ENCODE assay signal across 8 cellular contexts in the genomic region with DNA sequence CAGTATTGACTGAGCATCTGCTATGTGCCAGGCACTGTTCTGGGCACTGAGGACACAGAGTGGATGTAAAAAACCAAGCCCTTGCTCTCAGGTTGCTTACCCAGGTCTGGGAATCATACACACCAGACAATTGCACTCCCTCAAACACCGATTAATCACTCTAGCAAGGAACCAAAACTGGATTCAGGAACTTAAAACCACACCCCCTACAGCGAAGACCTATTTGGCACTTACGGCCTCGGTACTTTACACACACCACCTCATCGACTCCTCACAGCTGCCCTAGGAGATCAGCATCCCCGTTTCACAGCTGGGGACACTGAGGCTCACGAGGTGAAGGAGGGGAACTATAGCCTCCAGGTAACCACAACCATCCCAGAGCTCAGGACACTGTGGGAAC. TPM values are rescaled to one million over a fixed set of nuclear protein-coding genes. Genes with fewer than 3 reads are reported as not detected.
A peak's percentile ranks its signal among the peaks of the same experiment; 100 is the strongest.
DNase-seq lines count a peak whose midpoint lies in the region; ATAC-seq and TF ChIP-seq lines count a peak whose summit lies in the region.

No MANE protein-coding gene starts in this region.

- H2BK15ac ChIP-seq in mesenchymal stem cell (ENCODE audit: low read depth, poor library complexity, severe bottlenecking), result no peak overlapping the region

- peak overlapping the region; percentile 42 for H4K8ac ChIP-seq in mesenchymal stem cell (ENCODE audit: low read length)

- ATAC-seq in Right ventricle myocardium inferior (no peak), upper lobe of right lung (no peak), GM18868 (IDR thresholded peaks at IDR 0.05; ENCODE audit: unreplicated experiment) (no peak)

- 71% methylated on average over 7 of the region's 7 CpGs for WGBS in mesenchymal stem cell

- H3K27me3 ChIP-seq in right atrium auricular region (no peaks in the 10 kb centered on the region), brain microvascular endothelial cell (replicated peaks) (no peaks in the 10 kb centered on the region), mesenchymal stem cell (ENCODE audit: control insufficient read depth in 1 of 2, insufficient read depth in 1 of 2, low read length in 2 of 2) (no peaks in the 10 kb centered on the region), upper lobe of right lung (no peaks in the 10 kb centered on the region)

- peak overlapping the region; percentile 95 for H3K9ac ChIP-seq in mesenchymal stem cell (ENCODE audit: low read length)

- H4K91ac ChIP-seq in mesenchymal stem cell (ENCODE audit: low read length), result no peak overlapping the region

- H3K27ac ChIP-seq in right atrium auricular region, result peak overlapping the region in 1 of 2 donors; percentile 79
- H3K27ac ChIP-seq in brain microvascular endothelial cell, result no peak overlapping the region
- no peak overlapping the region for H3K27ac ChIP-seq in mesenchymal stem cell (ENCODE audit: low read length, poor library complexity, severe bottlenecking)
- peak overlapping the region; percentile 87 for H3K27ac ChIP-seq in upper lobe of right lung

- no peak for TF ChIP-seq CTCF in right atrium auricular region (IDR thresholded peaks at IDR 0.05)
- TF ChIP-seq CTCF in brain microvascular endothelial cell (IDR thresholded peaks at IDR 0.05; ENCODE audit: low read depth, low read length, missing control alignments), result no peak
- TF ChIP-seq CTCF in upper lobe of right lung (IDR thresholded peaks at IDR 0.05), result no peak

- no peaks in the 10 kb centered on the region for H3K9me3 ChIP-seq in right atrium auricular region
- H3K9me3 ChIP-seq in mesenchymal stem cell (ENCODE audit: control insufficient read depth, low read length), result no peaks in the 10 kb centered on the region
- H3K9me3 ChIP-seq in upper lobe of right lung, result no peaks in the 10 kb centered on the region

- H2BK12ac ChIP-seq in mesenchymal stem cell (ENCODE audit: low read length in 2 of 2), result peak overlapping the region in 1 of 2 experiments; percentile 5

- peak overlapping the region in 1 of 2 experiments; percentile 56 for H3K23ac ChIP-seq in mesenchymal stem cell (ENCODE audit: low read length in 2 of 2)

- peak overlapping the region; percentile 68 to 76 for H3K4me3 ChIP-seq in right atrium auricular region
- H3K4me3 ChIP-seq in brain microvascular endothelial cell (ENCODE audit: low read depth, low read length), result peak overlapping the region; percentile 80
- peak overlapping the region in 1 of 2 experiments; percentile 97 for H3K4me3 ChIP-seq in mesenchymal stem cell (ENCODE audit: insufficient read depth in 1 of 2, low read depth in 1 of 2, low read length in 2 of 2)
- peak overlapping the region; percentile 75 for H3K4me3 ChIP-seq in upper lobe of right lung

- in situ Hi-C loops in brain microvascular endothelial cell (cut with HindIII; ENCODE audit: low pct_ligation_motif_present, low sequenced_read_pairs), result no loop called here

- H2BK5ac ChIP-seq in mesenchymal stem cell (ENCODE audit: low read depth, low read length, poor library complexity, severe bottlenecking), result no peak overlapping the region

- peak overlapping the region in 1 of 2 experiments; percentile 63 for H3K4ac ChIP-seq in mesenchymal stem cell (ENCODE audit: low read depth in 1 of 2, low read length in 2 of 2)

- H3K36me3 ChIP-seq in right atrium auricular region, result no peaks in the 10 kb centered on the region
- H3K36me3 ChIP-seq in brain microvascular endothelial cell (replicated peaks), result no peaks in the 10 kb centered on the region
- no peaks in the 10 kb centered on the region for H3K36me3 ChIP-seq in mesenchymal stem cell (ENCODE audit: control insufficient read depth in 1 of 2, insufficient read depth in 2 of 2, low read depth in 1 of 2, low read length in 2 of 2)
- no peaks in the 10 kb centered on the region for H3K36me3 ChIP-seq in upper lobe of right lung

- H3K4me1 ChIP-seq in right atrium auricular region (peaks cover 0 to 38% of the 10 kb centered on the region in 2 donors), mesenchymal stem cell (ENCODE audit: control insufficient read depth, insufficient read depth, low read depth, low read length) (peaks cover 14% of the 10 kb centered on the region), upper lobe of right lung (peaks cover 26% of the 10 kb centered on the region)

- peak overlapping the region; percentile 67 for H2AK5ac ChIP-seq in mesenchymal stem cell (ENCODE audit: low read length, severe bottlenecking)

- intact Hi-C loops in Right ventricle myocardium inferior (cut with DNase I) (no loop called here), upper lobe of right lung (cut with DNase I) (no loop called here)

- H2AFZ ChIP-seq in mesenchymal stem cell (ENCODE audit: low read depth, low read length), result no peak overlapping the region

- H3K4me2 ChIP-seq in mesenchymal stem cell (ENCODE audit: low read length, poor library complexity, severe bottlenecking), result peak overlapping the region; percentile 75

- H3K79me1 ChIP-seq in mesenchymal stem cell (replicated peaks; ENCODE audit: low read length, poor library complexity, severe bottlenecking), result peaks cover 42% of the 10 kb centered on the region

- H3K14ac ChIP-seq in mesenchymal stem cell (ENCODE audit: low read length in 2 of 2), result no peak overlapping the region

- H2BK120ac ChIP-seq in mesenchymal stem cell (ENCODE audit: low read depth, low read length), result no peak overlapping the region

- no peak overlapping the region for H3K18ac ChIP-seq in mesenchymal stem cell (ENCODE audit: low read depth in 1 of 2, low read length in 2 of 2)

- no peak for DNase-seq in right atrium auricular region (ENCODE audit: low spot score)
- no peak for DNase-seq in Right ventricle myocardium inferior (ENCODE audit: missing footprints)
- no peak for DNase-seq in brain microvascular endothelial cell
- DNase-seq in mesenchymal stem cell, result no peak
- DNase-seq in upper lobe of right lung, result no peak
- DNase-seq in DMS79 treated with DMSO at 0.1 percent for 48 hours (lab: John Stamatoyannopoulos, UW), result no peak
- no peak for DNase-seq in NCI-H1105 (lab: John Stamatoyannopoulos, UW)

RNA-seq across cellular contexts. Expression of a gene that starts 1.6 kb away (rescaled TPM):
- 10 to 100 TPM; 29.0 to 43.2 TPM for total RNA-seq in right atrium auricular region
- 23.3 TPM for total RNA-seq in Right ventricle myocardium inferior
- 41.5 TPM for polyA plus RNA-seq in mesenchymal stem cell (2013, experiment 1 of 2)
- 42.0 TPM for polyA plus RNA-seq in mesenchymal stem cell (2013, experiment 2 of 2)
- total RNA-seq in upper lobe of right lung, result 44.0 TPM

RNA-seq across cellular contexts. Expression of a gene that starts 21.3 kb away (rescaled TPM):
- 1 to 10 TPM; 6.4 to 9.4 TPM for total RNA-seq in right atrium auricular region
- total RNA-seq in Right ventricle myocardium inferior, result 8.4 TPM
- polyA plus RNA-seq in mesenchymal stem cell (2013, experiment 1 of 2), result 8.0 TPM
- 7.8 TPM for polyA plus RNA-seq in mesenchymal stem cell (2013, experiment 2 of 2)
- 16.5 TPM for total RNA-seq in upper lobe of right lung

RNA-seq across cellular contexts. Expression of a gene that starts 45.6 kb away (rescaled TPM):
- total RNA-seq in right atrium auricular region (under 1 TPM; 0.59 to 0.90 TPM), Right ventricle myocardium inferior (0.32 TPM), upper lobe of right lung (4.5 TPM)
- 2.7 TPM for polyA plus RNA-seq in mesenchymal stem cell (2013, experiment 1 of 2)
- polyA plus RNA-seq in mesenchymal stem cell (2013, experiment 2 of 2), result 2.7 TPM
